In the genomic region with DNA sequence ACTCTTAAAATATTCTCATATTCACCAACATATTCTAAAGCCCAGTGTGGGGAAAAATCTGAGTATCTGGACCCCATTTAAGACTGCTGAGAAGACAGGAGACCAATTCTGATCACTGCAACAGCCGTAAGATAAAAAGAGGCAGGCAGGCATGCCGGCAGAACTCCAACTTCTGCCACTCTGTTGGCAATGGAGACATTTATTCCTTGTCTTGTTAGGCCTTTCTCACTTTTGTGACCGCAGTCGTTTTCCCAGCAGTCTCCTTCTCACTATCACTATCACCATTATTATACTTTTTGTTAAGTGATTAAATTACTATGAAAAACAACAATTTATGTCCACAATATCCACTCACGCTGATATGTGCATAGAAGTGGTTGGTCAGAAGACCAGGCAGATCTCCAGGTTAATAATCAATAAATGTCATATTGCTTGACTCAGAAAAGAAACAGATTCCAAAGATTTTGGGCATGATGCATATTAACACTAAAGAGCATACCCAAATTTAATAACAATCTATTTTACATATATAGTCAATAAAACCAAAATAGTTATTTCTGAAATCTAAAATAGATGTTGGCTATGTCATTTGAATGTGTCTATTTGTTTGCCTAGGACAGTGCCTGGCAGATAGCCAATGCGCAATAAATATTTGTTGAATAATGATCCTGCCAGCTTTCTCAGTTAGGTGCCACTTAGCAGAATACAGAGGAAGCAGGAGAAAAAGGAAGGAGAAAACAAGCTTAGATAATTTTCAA, we compare ENCODE assay signal across 15 cellular contexts. TPM values are rescaled to one million over a fixed set of nuclear protein-coding genes. Genes with fewer than 3 reads are reported as not detected.
DNase-seq lines count a peak whose midpoint lies in the region; TF ChIP-seq lines count a peak whose summit lies in the region.
"Had no signal": no experiment of that assay in that cellular context is flagged by ENCODE, and none has a peak within 500 bp of the region (broad histone marks: within the 10 kb centered on the region; RNA-seq: fewer than 3 reads in every experiment).

No MANE protein-coding gene starts in this region.

- peak overlapping the region in 56 of 59 donors; percentile 0 to 76 (median 58) for H3K27ac ChIP-seq in dorsolateral prefrontal cortex
- no peak overlapping the region for H3K27ac ChIP-seq in prostate gland
- H3K27ac ChIP-seq: stomach, WERI-Rb-1 had no signal

- H3K4me1 Mint-ChIP-seq in immature natural killer cell = no peaks in the 10 kb centered on the region

- H3K27me3 ChIP-seq in dorsolateral prefrontal cortex = no peaks in the 10 kb centered on the region
- H3K27me3 ChIP-seq in prostate gland (replicated peaks; ENCODE audit: insufficient read depth) = no peaks in the 10 kb centered on the region
- H3K27me3 ChIP-seq: stomach had no signal

- H3K27me3 Mint-ChIP-seq in immature natural killer cell (ENCODE audit: low read depth in 3 of 3) = no peaks in the 10 kb centered on the region
- H3K27me3 Mint-ChIP-seq: CD4-positive, CD25-positive, alpha-beta regulatory T cell had no signal

- no peaks in the 10 kb centered on the region for H3K9me3 ChIP-seq in prostate gland
- H3K9me3 ChIP-seq: stomach had no signal

- DNase-seq in NCI-H1092 (lab: John Stamatoyannopoulos, UW) (peak; percentile 33), NCI-H2196 treated with DMSO at 0.1 percent for 48 hours (lab: John Stamatoyannopoulos, UW; ENCODE audit: unreplicated experiment) (peak; percentile 51), dorsolateral prefrontal cortex (peak in 8 of 10 donors; percentile 29 to 61 (median 50)), prostate gland (ENCODE audit: low spot score) (peak; percentile 22), GM03348 (ENCODE audit: low spot score) (no peak), immature natural killer cell (no peak), occipital lobe (lab: John Stamatoyannopoulos, UW) (no peak)
- DNase-seq: activated CD8-positive, alpha-beta memory T cell treated with anti-CD3 and anti-CD28 coated beads, Interleukin-2, amount 50 U/mL, for 48 hours; CD4-positive, CD25-positive, alpha-beta regulatory T cell; central memory CD4-positive, alpha-beta T cell; HCEC 1CT; mammary epithelial cell; stomach; WERI-Rb-1 had no signal

- peaks cover 0 to 4% (median 0%) of the 10 kb centered on the region in 3 donors for H3K36me3 Mint-ChIP-seq in immature natural killer cell
- H3K36me3 Mint-ChIP-seq: activated naive CD4-positive, alpha-beta T cell treated with anti-CD3 and anti-CD28 coated beads, Interleukin-2, amount 50 U/mL, for 72 hours had no signal

- TF ChIP-seq POLR2A in prostate gland (IDR thresholded peaks at IDR 0.05) = no peak

- no peak overlapping the region for H3K4me3 Mint-ChIP-seq in immature natural killer cell
- H3K4me3 Mint-ChIP-seq: CD4-positive, CD25-positive, alpha-beta regulatory T cell had no signal

- H3K27ac Mint-ChIP-seq in immature natural killer cell = no peak overlapping the region
- H3K27ac Mint-ChIP-seq: activated naive CD4-positive, alpha-beta T cell treated with anti-CD3 and anti-CD28 coated beads, Interleukin-2, amount 50 U/mL, for 72 hours; CD4-positive, CD25-positive, alpha-beta regulatory T cell had no signal

- no peaks in the 10 kb centered on the region for H3K36me3 ChIP-seq in prostate gland
- H3K36me3 ChIP-seq: stomach, WERI-Rb-1 had no signal

- H3K4me1 ChIP-seq in prostate gland (replicated peaks) = no peaks in the 10 kb centered on the region

- H3K4me3 ChIP-seq in dorsolateral prefrontal cortex = peak overlapping the region in 15 of 59 donors; percentile 0 to 36 (median 8)
- H3K4me3 ChIP-seq in prostate gland = no peak overlapping the region
- H3K4me3 ChIP-seq: stomach had no signal

- intact Hi-C loops in dorsolateral prefrontal cortex (cut with DNase I) = loop anchor here (5.0 to 10.0 kb wide), 4 partner anchors 36 to 218 kb away; partner anchors contain the start of gene SESTD1 (in 1 of the 2)
- intact Hi-C loops in prostate gland (cut with DNase I) = no loop called here

- 50% methylated on average over 6 of the region's 6 CpGs for WGBS in prostate gland

- TF ChIP-seq CTCF in dorsolateral prefrontal cortex (IDR thresholded peaks at IDR 0.05 in 54 of 56, conservative IDR thresholded peaks at IDR 0.05 in 2 of 56; ENCODE audit: low read depth in 1 of 56, partially characterized antibody in 56 of 56) = no peak
- no peak for TF ChIP-seq CTCF in prostate gland (IDR thresholded peaks at IDR 0.05)

- H3K9me3 Mint-ChIP-seq in immature natural killer cell = peaks cover 0 to 1% (median 0%) of the 10 kb centered on the region in 6 donors
- H3K9me3 Mint-ChIP-seq: activated naive CD4-positive, alpha-beta T cell treated with anti-CD3 and anti-CD28 coated beads, Interleukin-2, amount 50 U/mL, for 72 hours; CD4-positive, CD25-positive, alpha-beta regulatory T cell had no signal

RNA-seq across cellular contexts. Expression of gene SESTD1, which starts 38.2 kb away (rescaled TPM):
- total RNA-seq in dorsolateral prefrontal cortex (100 to 1,000 TPM in 108 of 120 experiments, 10 to 100 TPM in 12; 76.4 to 194 (median 123) TPM), prostate gland (10 to 100 TPM in 1 of 2 donors, 1 to 10 TPM in 1; 7.7 to 35.4 TPM), occipital lobe (82.2 TPM)
- polyA plus RNA-seq in immature natural killer cell = 1 to 10 TPM; 2.3 to 7.9 (median 6.6) TPM

Comparison
In these comparisons a context has a peak if more than half of its experiments do, and no peak if none do; other contexts are left out.
1. DNase-seq: peak in NCI-H1092 (single experiment), NCI-H2196 treated with DMSO at 0.1 percent for 48 hours (single experiment), dorsolateral prefrontal cortex (8 of 10) and prostate gland (single experiment); none in GM03348 (single experiment), immature natural killer cell (0 of 3) and occipital lobe (single experiment).
2. H3K27ac ChIP-seq: peak in dorsolateral prefrontal cortex (56 of 59); none in prostate gland (0 of 2).